ENCODE assay signal across 11 cellular contexts in genomic region chr7:101792051-101792651, GRCh38. TPM values are rescaled to one million over a fixed set of nuclear protein-coding genes. Genes with fewer than 3 reads are reported as not detected.
DNase-seq lines count a peak whose midpoint lies in the region; ATAC-seq and TF ChIP-seq lines count a peak whose summit lies in the region.
"Had no signal": no experiment of that assay in that cellular context is flagged by ENCODE, and none has a peak within 500 bp of the region (broad histone marks: within the 10 kb centered on the region; RNA-seq: fewer than 3 reads in every experiment).

No MANE protein-coding gene starts in this region.

- H3K4me3 ChIP-seq in AG09309 (ENCODE audit: control insufficient read depth, low read depth, low read length): no peak overlapping the region

- peak; percentile 82 for ATAC-seq in esophagus mucosa
- no peak for ATAC-seq in GM21367 (IDR thresholded peaks at IDR 0.05; ENCODE audit: unreplicated experiment)

- no peak for TF ChIP-seq CTCF in AG09309 (IDR thresholded peaks at IDR 0.05; ENCODE audit: control insufficient read depth, insufficient read depth, low read depth, low read length, missing control alignments)

- POLR2A ChIA-PET in HEK293T (lab: Yijun Ruan, JAX): no interaction called here

- CTCF ChIA-PET in HEK293T (lab: Yijun Ruan, JAX): no interaction called here

- DNase-seq in AG09309 (ENCODE audit: low read depth) (peak; percentile 52), LoVo (ENCODE audit: low spot score) (peak; percentile 47), myocyte (ENCODE audit: low read depth) (peak; percentile 76), HEK293T (ENCODE audit: extremely low spot score) (no peak)
- DNase-seq in activated CD4-positive, CD25-positive, alpha-beta regulatory T cell (lab: John Stamatoyannopoulos, UW): no peak
- no peak for DNase-seq in NK-92 treated with Interleukin-12 subunit alpha and Interleukin-12 subunit beta, amount 100 ng/mL, for 24 hours (lab: John Stamatoyannopoulos, UW)
- DNase-seq: NCI-H187 treated with DMSO at 0.1 percent for 48 hours; stimulated activated CD4-positive, alpha-beta T cell treated with anti-CD3 and anti-CD28 coated beads, Interleukin-4, amount 100 ng/mL, for 4 hours; substantia nigra had no signal

TF ChIP-seq in HEK293T, 16 proteins besides CTCF, POLR2A, EP300 and RAD21:
- TF ChIP-seq LEF1 (IDR thresholded peaks at IDR 0.05; ENCODE audit: borderline replicate concordance) (no peak), PKNOX1 (IDR thresholded peaks at IDR 0.05) (no peak), ARNT (IDR thresholded peaks at IDR 0.05) (no peak), ZNF384 (IDR thresholded peaks at IDR 0.05) (no peak), CTBP1 (IDR thresholded peaks at IDR 0.05; ENCODE audit: borderline replicate concordance) (no peak), NFRKB (IDR thresholded peaks at IDR 0.05) (no peak), FOXM1 (IDR thresholded peaks at IDR 0.05; ENCODE audit: borderline replicate concordance) (no peak), L3MBTL2 (conservative IDR thresholded peaks at IDR 0.05) (no peak), TARDBP (IDR thresholded peaks at IDR 0.05) (no peak), HDGF (IDR thresholded peaks at IDR 0.05; ENCODE audit: borderline replicate concordance) (no peak)

RNA-seq across cellular contexts. Expression of gene CUX1, which starts 25.3 kb away (rescaled TPM):
- total RNA-seq in esophagus mucosa: 53.3 TPM
- 43.0 and 46.5 TPM in 2 replicates for total RNA-seq in myocyte
- 45.0 TPM for polyA plus RNA-seq in myocyte (2012)

Comparison
In these comparisons a context has a peak if more than half of its experiments do, and no peak if none do; other contexts are left out.
1. DNase-seq: peak in AG09309 (single experiment), LoVo (single experiment) and myocyte (single experiment); none in activated CD4-positive, CD25-positive, alpha-beta regulatory T cell (0 of 4), HEK293T (single experiment) and NK-92 treated with Interleukin-12 subunit alpha and Interleukin-12 subunit beta, amount 100 ng/mL, for 24 hours (single experiment).